ENCODE assay signal across 10 cellular contexts in genomic region chr2:189254268-189254883, GRCh38.
DNase-seq lines count a peak whose midpoint lies in the region; TF ChIP-seq lines count a peak whose summit lies in the region.
"Had no signal": no experiment of that assay in that cellular context is flagged by ENCODE, and none has a peak within 500 bp of the region (broad histone marks: within the 10 kb centered on the region; RNA-seq: fewer than 3 reads in every experiment).

No MANE protein-coding gene starts in this region.

- TF ChIP-seq POLR2A in vagina (IDR thresholded peaks at IDR 0.05), result no peak

- TF ChIP-seq CTCF in vagina (IDR thresholded peaks at IDR 0.05), result no peak
- TF ChIP-seq CTCF in GM10248 (IDR thresholded peaks at IDR 0.05; ENCODE audit: control extremely low read depth, extremely low read depth, low read depth, missing control alignments), result no peak

- peak overlapping the region; percentile 83 for H3K9ac ChIP-seq in mesenchymal stem cell (ENCODE audit: low read length)

- CTCF ChIA-PET in GM10248 (lab: Yijun Ruan, JAX), result no interaction called here
- CTCF ChIA-PET in CD4-positive, alpha-beta memory T cell (lab: Charles Lee; ENCODE audit: partially characterized antibody), result no interaction called here

- H4K8ac ChIP-seq in mesenchymal stem cell (ENCODE audit: low read length), result no peak overlapping the region

- H3K27ac ChIP-seq in mesenchymal stem cell (ENCODE audit: low read length, poor library complexity, severe bottlenecking) (no peak overlapping the region), vagina (peak overlapping the region; percentile 55)
- H3K27ac ChIP-seq in CD4-positive, alpha-beta memory T cell (ENCODE audit: low read depth, low read length), result no peak overlapping the region

- H3K18ac ChIP-seq in mesenchymal stem cell (ENCODE audit: low read depth in 1 of 2, low read length in 2 of 2), result peak overlapping the region; percentile 17 to 67

- no peak overlapping the region for H2AK5ac ChIP-seq in mesenchymal stem cell (ENCODE audit: low read length, severe bottlenecking)

- H2AFZ ChIP-seq in mesenchymal stem cell (ENCODE audit: low read depth, low read length), result peak overlapping the region; percentile 18

- H3K9me3 Mint-ChIP-seq in activated T-cell treated with anti-CD3 and anti-CD28 coated beads, Interleukin-2, amount 50 U/mL, for 24 hours, result no peaks in the 10 kb centered on the region
- no peaks in the 10 kb centered on the region for H3K9me3 Mint-ChIP-seq in CD4-positive, alpha-beta memory T cell
- H3K9me3 Mint-ChIP-seq: type B pancreatic cell had no signal

- peak overlapping the region in 1 of 2 experiments; percentile 10 for H3K4ac ChIP-seq in mesenchymal stem cell (ENCODE audit: low read depth in 1 of 2, low read length in 2 of 2)

- no peaks in the 10 kb centered on the region for H3K9me3 ChIP-seq in mesenchymal stem cell (ENCODE audit: control insufficient read depth, low read length)
- no peaks in the 10 kb centered on the region for H3K9me3 ChIP-seq in vagina
- no peaks in the 10 kb centered on the region for H3K9me3 ChIP-seq in CD4-positive, alpha-beta memory T cell (ENCODE audit: control insufficient read depth in 1 of 2, low read length in 2 of 2)

- no peak for DNase-seq in activated T-cell treated with anti-CD3 and anti-CD28 coated beads, Interleukin-2, amount 50 U/mL, for 24 hours
- no peak for DNase-seq in activated T-cell treated with anti-CD3 and anti-CD28 coated beads, Interleukin-2, amount 50 U/mL, for 1 hour
- peak; percentile 50 for DNase-seq in epidermal melanocyte (ENCODE audit: insufficient read length, low spot score)
- peak; percentile 38 for DNase-seq in mesenchymal stem cell
- DNase-seq in vagina (ENCODE audit: extremely low spot score in 2 of 2), result no peak
- no peak for DNase-seq in stimulated activated CD4-positive, alpha-beta T cell treated with anti-CD3 and anti-CD28 coated beads, Interleukin-2, amount 100 ng/mL, for 48 hours
- no peak for DNase-seq in GM10248 (ENCODE audit: extremely low spot score)
- no peak for DNase-seq in CD4-positive, alpha-beta memory T cell
- DNase-seq: NCI-H2081 treated with DMSO at 0.1 percent for 48 hours had no signal

- no peak overlapping the region for H2BK15ac ChIP-seq in mesenchymal stem cell (ENCODE audit: low read depth, poor library complexity, severe bottlenecking)

- H3K36me3 ChIP-seq in mesenchymal stem cell (ENCODE audit: control insufficient read depth in 1 of 2, insufficient read depth in 2 of 2, low read depth in 1 of 2, low read length in 2 of 2) (no peaks in the 10 kb centered on the region), vagina (no peaks in the 10 kb centered on the region)
- H3K36me3 ChIP-seq in CD4-positive, alpha-beta memory T cell (ENCODE audit: insufficient read depth, low read length), result no peaks in the 10 kb centered on the region

- intact Hi-C loops in vagina (cut with DNase I), result no loop called here
- intact Hi-C loops in CD4-positive, alpha-beta memory T cell (cut with micrococcal nuclease), result no loop called here

- H4K91ac ChIP-seq in mesenchymal stem cell (ENCODE audit: low read length), result peak overlapping the region; percentile 36

- POLR2A ChIA-PET in GM10248 (lab: Yijun Ruan, JAX), result no interaction called here
- POLR2A ChIA-PET in CD4-positive, alpha-beta memory T cell (lab: Charles Lee; ENCODE audit: partially characterized antibody), result no interaction called here

- peak overlapping the region in 1 of 2 experiments; percentile 95 for H3K23ac ChIP-seq in mesenchymal stem cell (ENCODE audit: low read length in 2 of 2)

- peak overlapping the region in 1 of 2 experiments; percentile 92 for H3K14ac ChIP-seq in mesenchymal stem cell (ENCODE audit: low read length in 2 of 2)

- no peak overlapping the region for H3K4me2 ChIP-seq in mesenchymal stem cell (ENCODE audit: low read length, poor library complexity, severe bottlenecking)

- peak overlapping the region in 1 of 2 experiments; percentile 86 for H2BK12ac ChIP-seq in mesenchymal stem cell (ENCODE audit: low read length in 2 of 2)

- H3K27me3 Mint-ChIP-seq in activated T-cell treated with anti-CD3 and anti-CD28 coated beads, Interleukin-2, amount 50 U/mL, for 24 hours, result no peaks in the 10 kb centered on the region
- peaks cover 0 to 1% of the 10 kb centered on the region in 2 donors for H3K27me3 Mint-ChIP-seq in CD4-positive, alpha-beta memory T cell
- H3K27me3 Mint-ChIP-seq: type B pancreatic cell had no signal

- H3K4me3 ChIP-seq in mesenchymal stem cell (ENCODE audit: insufficient read depth in 1 of 2, low read depth in 1 of 2, low read length in 2 of 2) (peak overlapping the region in 1 of 2 experiments; percentile 9), vagina (no peak overlapping the region)
- H3K4me3 ChIP-seq in CD4-positive, alpha-beta memory T cell (ENCODE audit: low read length in 2 of 2), result no peak overlapping the region

- H3K79me1 ChIP-seq in mesenchymal stem cell (replicated peaks; ENCODE audit: low read length, poor library complexity, severe bottlenecking), result no peaks in the 10 kb centered on the region

- no peak overlapping the region for H2BK5ac ChIP-seq in mesenchymal stem cell (ENCODE audit: low read depth, low read length, poor library complexity, severe bottlenecking)

- H3K4me1 ChIP-seq in mesenchymal stem cell (ENCODE audit: control insufficient read depth, insufficient read depth, low read depth, low read length), result peaks cover 3% of the 10 kb centered on the region
- H3K4me1 ChIP-seq in vagina, result peaks cover 10% of the 10 kb centered on the region
- H3K4me1 ChIP-seq in CD4-positive, alpha-beta memory T cell (ENCODE audit: insufficient read depth, low read length), result no peaks in the 10 kb centered on the region

- 78% methylated on average over 4 of the region's 4 CpGs for WGBS in mesenchymal stem cell

- H3K27ac Mint-ChIP-seq in activated T-cell treated with anti-CD3 and anti-CD28 coated beads, Interleukin-2, amount 50 U/mL, for 24 hours, result peak overlapping the region; percentile 53
- H3K27ac Mint-ChIP-seq in CD4-positive, alpha-beta memory T cell, result no peak overlapping the region
- H3K27ac Mint-ChIP-seq: type B pancreatic cell had no signal

- H2BK120ac ChIP-seq in mesenchymal stem cell (ENCODE audit: low read depth, low read length), result no peak overlapping the region

- H3K27me3 ChIP-seq in mesenchymal stem cell (ENCODE audit: control insufficient read depth in 1 of 2, insufficient read depth in 1 of 2, low read length in 2 of 2) (no peaks in the 10 kb centered on the region), vagina (no peaks in the 10 kb centered on the region)
- no peaks in the 10 kb centered on the region for H3K27me3 ChIP-seq in CD4-positive, alpha-beta memory T cell (ENCODE audit: insufficient read depth, low read length)

- H3K36me3 Mint-ChIP-seq in activated T-cell treated with anti-CD3 and anti-CD28 coated beads, Interleukin-2, amount 50 U/mL, for 24 hours (ENCODE audit: low read depth), result no peaks in the 10 kb centered on the region
- no peaks in the 10 kb centered on the region for H3K36me3 Mint-ChIP-seq in CD4-positive, alpha-beta memory T cell
- H3K36me3 Mint-ChIP-seq: type B pancreatic cell had no signal

- H3K4me1 Mint-ChIP-seq in activated T-cell treated with anti-CD3 and anti-CD28 coated beads, Interleukin-2, amount 50 U/mL, for 24 hours (ENCODE audit: low read depth), result peaks cover 42% of the 10 kb centered on the region
- H3K4me1 Mint-ChIP-seq in CD4-positive, alpha-beta memory T cell, result peaks cover 0 to 1% (median 0%) of the 10 kb centered on the region in 4 donors

- H3K4me3 Mint-ChIP-seq in activated T-cell treated with anti-CD3 and anti-CD28 coated beads, Interleukin-2, amount 50 U/mL, for 24 hours, result no peak overlapping the region
- no peak overlapping the region for H3K4me3 Mint-ChIP-seq in CD4-positive, alpha-beta memory T cell
- H3K4me3 Mint-ChIP-seq: type B pancreatic cell had no signal

Comparison
In these comparisons a context has a peak if more than half of its experiments do, and no peak if none do; other contexts are left out.
1. DNase-seq: peak in epidermal melanocyte (single experiment) and mesenchymal stem cell (single experiment); none in activated T-cell treated with anti-CD3 and anti-CD28 coated beads, Interleukin-2, amount 50 U/mL, for 24 hours (single experiment), activated T-cell treated with anti-CD3 and anti-CD28 coated beads, Interleukin-2, amount 50 U/mL, for 1 hour (single experiment), vagina (0 of 2), stimulated activated CD4-positive, alpha-beta T cell treated with anti-CD3 and anti-CD28 coated beads, Interleukin-2, amount 100 ng/mL, for 48 hours (0 of 2), GM10248 (single experiment) and CD4-positive, alpha-beta memory T cell (0 of 5).